19 cellular contexts compared by ENCODE assay signal in the genomic region with DNA sequence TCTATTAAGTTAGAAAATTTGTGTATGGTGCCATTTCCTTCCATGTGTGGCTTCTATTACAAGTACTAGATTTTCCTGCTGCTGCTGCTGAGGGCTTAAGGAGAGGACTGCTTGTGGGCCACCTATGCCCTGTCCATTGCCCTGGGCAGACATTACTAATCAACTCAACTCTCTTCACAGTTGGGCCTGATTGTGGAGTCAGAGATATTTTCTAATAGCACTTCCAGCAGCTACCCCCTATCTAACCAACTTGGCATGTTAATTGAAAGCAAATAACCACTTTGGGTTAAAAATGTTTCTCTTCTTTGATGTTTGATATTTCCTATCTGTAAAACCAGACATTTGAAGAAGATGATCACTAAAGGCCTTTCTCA.
"Had no signal": no experiment of that assay in that cellular context is flagged by ENCODE, and none has a peak within 500 bp of the region (broad histone marks: within the 10 kb centered on the region; RNA-seq: fewer than 3 reads in every experiment).

No MANE protein-coding gene starts in this region.

- H3K4me1 ChIP-seq: gastroesophageal sphincter, heart left ventricle, left ventricle myocardium inferior, tibial artery, uterus had no signal

- H3K27ac ChIP-seq: adrenal gland, gastroesophageal sphincter, heart left ventricle, left ventricle myocardium inferior, spleen, tibial artery, uterus had no signal

- H3K9me3 ChIP-seq: adrenal gland, gastroesophageal sphincter, heart left ventricle, left ventricle myocardium inferior, spleen, tibial artery, uterus had no signal

- ATAC-seq: gastroesophageal sphincter, heart left ventricle had no signal

- DNase-seq: activated CD4-positive, alpha-beta T cell treated with anti-CD3 and anti-CD28 coated beads, Interleukin-2, amount 50 U/mL, for 4 hours; activated gamma-delta T cell; activated T-cell treated with anti-CD3 and anti-CD28 coated beads, Interleukin-2, amount 50 U/mL, for 72 hours; adrenal gland; cerebellar nuclear complex; effector CD4-positive, alpha-beta T cell; heart left ventricle; kidney glomerular epithelial cell; left ventricle myocardium inferior; mammary epithelial cell; nephron progenitor cell; nucleus accumbens; posterior cingulate gyrus; spleen; stimulated activated CD8-positive, alpha-beta memory T cell treated with anti-CD3 and anti-CD28 coated beads, Interleukin-4, amount 100 ng/mL, for 48 hours; stimulated activated naive CD4-positive, alpha-beta T cell treated with Interleukin-2 at 50 U/mL for 16 hours; tibial artery had no signal

- H3K27me3 ChIP-seq: adrenal gland, gastroesophageal sphincter, spleen, uterus had no signal

- H3K4me3 ChIP-seq: adrenal gland, gastroesophageal sphincter, heart left ventricle, left ventricle myocardium inferior, spleen, tibial artery, uterus had no signal
